In the genomic region with DNA sequence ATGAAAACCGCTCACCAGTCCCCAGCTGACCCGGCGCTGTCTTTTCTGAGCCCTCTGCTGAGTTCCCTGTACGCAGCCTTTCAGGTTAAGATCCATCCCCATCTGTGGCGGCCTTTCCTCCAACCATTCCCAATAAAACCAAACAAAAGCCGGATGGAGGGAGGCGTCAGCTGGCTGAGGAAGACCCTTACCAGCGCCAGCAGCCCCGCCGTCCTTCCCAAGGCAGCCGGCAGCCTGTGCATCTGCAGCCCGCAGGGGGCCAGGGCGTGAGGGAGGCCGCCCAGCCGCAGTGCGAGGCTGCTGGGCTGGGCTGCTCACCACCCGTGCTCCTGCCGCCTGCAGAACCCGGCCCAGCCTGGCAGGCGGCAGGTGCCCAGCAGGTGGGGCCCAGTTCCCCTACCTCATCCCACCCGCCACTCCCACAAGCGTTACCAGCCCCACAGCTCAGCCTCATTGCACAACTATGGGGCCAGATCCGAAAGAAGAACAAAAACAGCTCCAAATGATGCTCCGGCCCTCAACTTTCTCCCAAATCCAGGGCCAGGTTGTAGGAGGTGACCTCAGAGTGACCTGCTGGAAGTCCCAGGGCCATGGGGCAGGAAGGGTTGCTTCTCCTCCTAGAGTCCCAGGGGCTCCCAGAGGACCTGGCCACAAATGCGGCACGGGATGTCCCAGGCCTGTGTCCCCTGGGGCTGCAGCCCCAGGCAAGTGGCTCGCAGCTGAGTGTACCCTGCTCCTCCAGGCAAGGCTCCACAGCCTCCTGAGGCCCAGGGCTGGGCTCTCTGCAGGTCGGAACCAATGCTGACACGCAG, we compare ENCODE assay signal across 1 cellular context.
A peak's percentile ranks its signal among the peaks of the same experiment; 100 is the strongest.
TF ChIP-seq lines count a peak whose summit lies in the region.

No MANE protein-coding gene starts in this region.

TF ChIP-seq in HEK293, 187 proteins besides CTCF, POLR2A, EP300 and RAD21 (continued from another document):
- TF ChIP-seq, protein P1, sequence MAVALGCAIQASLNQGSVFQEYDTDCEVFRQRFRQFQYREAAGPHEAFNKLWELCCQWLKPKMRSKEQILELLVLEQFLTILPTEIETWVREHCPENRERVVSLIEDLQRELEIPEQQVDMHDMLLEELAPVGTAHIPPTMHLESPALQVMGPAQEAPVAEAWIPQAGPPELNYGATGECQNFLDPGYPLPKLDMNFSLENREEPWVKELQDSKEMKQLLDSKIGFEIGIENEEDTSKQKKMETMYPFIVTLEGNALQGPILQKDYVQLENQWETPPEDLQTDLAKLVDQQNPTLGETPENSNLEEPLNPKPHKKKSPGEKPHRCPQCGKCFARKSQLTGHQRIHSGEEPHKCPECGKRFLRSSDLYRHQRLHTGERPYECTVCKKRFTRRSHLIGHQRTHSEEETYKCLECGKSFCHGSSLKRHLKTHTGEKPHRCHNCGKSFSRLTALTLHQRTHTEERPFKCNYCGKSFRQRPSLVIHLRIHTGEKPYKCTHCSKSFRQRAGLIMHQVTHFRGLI (tag by site-specific recombination; IDR thresholded peaks at IDR 0.05), result peak; percentile 95
- TF ChIP-seq ZNF560 (tag by site-specific recombination; IDR thresholded peaks at IDR 0.05; ENCODE audit: borderline replicate concordance), result no peak
